Comparison of ENCODE assay signal across 1 cellular context in the genomic region with DNA sequence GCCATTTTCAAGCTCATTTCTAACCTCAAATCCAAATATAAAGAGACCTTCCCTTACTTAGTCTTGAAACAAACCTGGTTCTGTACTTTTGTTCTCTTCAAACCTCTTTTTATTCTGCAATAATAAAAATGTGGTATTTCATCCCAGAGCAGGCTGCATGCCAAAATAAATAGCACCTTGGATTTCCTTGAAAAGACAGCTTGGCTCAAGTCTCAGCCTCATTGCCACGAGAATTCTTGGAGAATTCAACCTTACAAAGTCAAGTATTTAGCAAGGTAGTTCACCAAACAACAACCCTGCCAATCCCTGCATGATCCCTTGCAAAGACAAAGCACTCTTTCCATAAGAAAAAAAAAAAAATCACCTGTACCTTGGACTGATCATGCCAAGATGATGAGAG.
TF ChIP-seq lines count a peak whose summit lies in the region.

No MANE protein-coding gene starts in this region.

TF ChIP-seq in HepG2, 621 proteins besides CTCF, POLR2A, EP300 and RAD21:
- TF ChIP-seq HOXA5 (CRISPR knock-in tag; IDR thresholded peaks at IDR 0.05), result 0 out of 2 replicates have a peak, but pooled peaks have one; percentile 43
- TF ChIP-seq PRMT3 (CRISPR knock-in tag; IDR thresholded peaks at IDR 0.05; ENCODE audit: borderline replicate concordance, low read depth), result no peak
- TF ChIP-seq ZNF12 (CRISPR knock-in tag; IDR thresholded peaks at IDR 0.05), result no peak
- no peak for TF ChIP-seq CREB1 (IDR thresholded peaks at IDR 0.05)
- no peak for TF ChIP-seq CREB1 (CRISPR knock-in tag; IDR thresholded peaks at IDR 0.05)
- no peak for TF ChIP-seq BCLAF1 (IDR thresholded peaks at IDR 0.05)
- TF ChIP-seq ZNF670 (CRISPR knock-in tag; IDR thresholded peaks at IDR 0.05; ENCODE audit: borderline replicate concordance), result no peak
- 0 out of 2 replicates have a peak, but pooled peaks have one; percentile 7 for TF ChIP-seq ZNF362 (CRISPR knock-in tag; IDR thresholded peaks at IDR 0.05; ENCODE audit: borderline replicate concordance)
- no peak for TF ChIP-seq MATR3 (CRISPR knock-in tag; IDR thresholded peaks at IDR 0.05)
- TF ChIP-seq HES4 (CRISPR knock-in tag; IDR thresholded peaks at IDR 0.05; ENCODE audit: borderline replicate concordance), result no peak
- TF ChIP-seq ZNF570 (CRISPR knock-in tag; IDR thresholded peaks at IDR 0.05; ENCODE audit: borderline replicate concordance), result no peak
- TF ChIP-seq, protein P1, sequence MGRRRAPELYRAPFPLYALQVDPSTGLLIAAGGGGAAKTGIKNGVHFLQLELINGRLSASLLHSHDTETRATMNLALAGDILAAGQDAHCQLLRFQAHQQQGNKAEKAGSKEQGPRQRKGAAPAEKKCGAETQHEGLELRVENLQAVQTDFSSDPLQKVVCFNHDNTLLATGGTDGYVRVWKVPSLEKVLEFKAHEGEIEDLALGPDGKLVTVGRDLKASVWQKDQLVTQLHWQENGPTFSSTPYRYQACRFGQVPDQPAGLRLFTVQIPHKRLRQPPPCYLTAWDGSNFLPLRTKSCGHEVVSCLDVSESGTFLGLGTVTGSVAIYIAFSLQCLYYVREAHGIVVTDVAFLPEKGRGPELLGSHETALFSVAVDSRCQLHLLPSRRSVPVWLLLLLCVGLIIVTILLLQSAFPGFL (CRISPR knock-in tag; IDR thresholded peaks at IDR 0.05), result no peak
- no peak for TF ChIP-seq ZNF607 (CRISPR knock-in tag; IDR thresholded peaks at IDR 0.05; ENCODE audit: borderline replicate concordance)
- no peak for TF ChIP-seq USF2 (IDR thresholded peaks at IDR 0.05; ENCODE audit: low read depth, low read length)
- no peak for TF ChIP-seq USF2 (CRISPR knock-in tag; IDR thresholded peaks at IDR 0.05; ENCODE audit: borderline replicate concordance)
